ENCODE assay signal across 10 cellular contexts in the genomic region with DNA sequence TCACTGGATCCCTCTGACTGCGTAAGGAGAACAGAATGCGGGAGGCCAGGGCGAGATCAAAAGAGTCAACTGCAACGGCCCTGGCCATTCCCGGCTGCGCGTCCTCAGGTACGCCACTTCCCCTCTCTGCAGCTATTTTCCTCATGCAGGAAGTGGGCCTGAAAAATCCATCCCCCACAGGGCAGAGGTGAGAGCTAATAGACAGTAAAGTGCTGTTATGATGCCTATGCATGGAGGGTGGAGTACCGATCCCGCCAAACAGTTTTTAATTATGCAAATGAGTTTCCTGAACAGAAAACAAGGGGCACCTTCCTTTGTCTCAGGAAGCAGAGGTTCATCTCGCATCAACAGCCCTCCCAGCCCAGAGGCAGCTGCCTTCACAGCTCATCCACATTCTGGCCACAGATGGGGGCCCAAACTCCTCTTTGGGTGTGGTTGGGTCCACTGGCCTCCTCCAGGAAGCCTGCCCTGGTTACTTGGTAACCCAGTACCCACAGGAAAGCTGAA. TPM values are rescaled to one million over a fixed set of nuclear protein-coding genes. Genes with fewer than 3 reads are reported as not detected.
DNase-seq lines count a peak whose midpoint lies in the region; TF ChIP-seq lines count a peak whose summit lies in the region.
"Had no signal": no experiment of that assay in that cellular context is flagged by ENCODE, and none has a peak within 500 bp of the region (broad histone marks: within the 10 kb centered on the region; RNA-seq: fewer than 3 reads in every experiment).

No MANE protein-coding gene starts in this region.

- peak; percentile 41 for DNase-seq in stimulated activated CD4-positive, alpha-beta T cell treated with anti-CD3 and anti-CD28 coated beads, Interleukin-15, amount 100 ng/mL, for 24 hours
- DNase-seq in stimulated activated CD4-positive, alpha-beta T cell treated with anti-CD3 and anti-CD28 coated beads, Interleukin-12 subunit alpha, Interleukin-12 subunit beta, amount 100 ng/mL, for 4 hours, result no peak
- no peak for DNase-seq in D341Med (ENCODE audit: low spot score)
- DNase-seq in occipital lobe (lab: John Stamatoyannopoulos, UW), result no peak
- DNase-seq in anterior cingulate cortex (lab: John Stamatoyannopoulos, UW), result no peak
- DNase-seq in dedifferentiated amniotic fluid mesenchymal stem cell (ENCODE audit: extremely low spot score), result no peak
- DNase-seq: heart right ventricle, SIG-M5 had no signal

- H3K36me3 Mint-ChIP-seq in IgD-negative memory B cell (peaks cover 6% of the 10 kb centered on the region), brain (peaks cover 18% of the 10 kb centered on the region)

- H3K4me1 Mint-ChIP-seq in IgD-negative memory B cell (peaks cover 25 to 76% (median 61%) of the 10 kb centered on the region in 3 donors), brain (peaks cover 20% of the 10 kb centered on the region)

- H3K9me3 Mint-ChIP-seq in IgD-negative memory B cell, result no peaks in the 10 kb centered on the region
- H3K9me3 Mint-ChIP-seq in brain, result peaks cover 0 to 6% (median 0%) of the 10 kb centered on the region in 5 experiments

- no peak for TF ChIP-seq CTCF in brain (conservative IDR thresholded peaks at IDR 0.05)

- no peaks in the 10 kb centered on the region for H3K27me3 Mint-ChIP-seq in IgD-negative memory B cell
- H3K27me3 Mint-ChIP-seq in brain, result peaks cover 3% of the 10 kb centered on the region

- H3K27ac Mint-ChIP-seq in IgD-negative memory B cell (peak overlapping the region; percentile 91 to 96 (median 96)), brain (peak overlapping the region; percentile 10 to 91 (median 42))

- H3K4me3 Mint-ChIP-seq in IgD-negative memory B cell (peak overlapping the region; percentile 69 to 98 (median 94)), brain (no peak overlapping the region)

RNA-seq across cellular contexts. Expression of a gene that starts 9.3 kb away (rescaled TPM):
- polyA plus RNA-seq in IgD-negative memory B cell (41.7 TPM), brain (ENCODE audit: insufficient read depth, low read depth, low replicate concordance) (64.3 TPM)
- 21.1 TPM for total RNA-seq in occipital lobe

Comparison
In these comparisons a context has a peak if more than half of its experiments do, and no peak if none do; other contexts are left out.
1. H3K4me3 Mint-ChIP-seq: peak in IgD-negative memory B cell (4 of 4); none in brain (0 of 5).